In genomic region chr10:75922435-75922834, GRCh38 we compare ENCODE assay signal across 15 cellular contexts.
DNase-seq lines count a peak whose midpoint lies in the region; ATAC-seq, FAIRE-seq and TF ChIP-seq lines count a peak whose summit lies in the region.
"Had no signal": no experiment of that assay in that cellular context is flagged by ENCODE, and none has a peak within 500 bp of the region (broad histone marks: within the 10 kb centered on the region; RNA-seq: fewer than 3 reads in every experiment).

No MANE protein-coding gene starts in this region.

- H3K27ac ChIP-seq in left ventricle myocardium inferior (replicated peaks) (no peak overlapping the region), kidney (ENCODE audit: low read depth in 2 of 2, low read length in 2 of 2) (no peak overlapping the region)

- H3K36me3 ChIP-seq in left ventricle myocardium inferior, result no peaks in the 10 kb centered on the region
- no peaks in the 10 kb centered on the region for H3K36me3 ChIP-seq in kidney (ENCODE audit: control insufficient read depth in 1 of 2, insufficient read depth in 2 of 2, low read length in 2 of 2)

- H3K9me3 ChIP-seq in left ventricle myocardium inferior (replicated peaks) (no peaks in the 10 kb centered on the region), kidney (ENCODE audit: control insufficient read depth in 1 of 2, low read length in 2 of 2) (no peaks in the 10 kb centered on the region)

- ATAC-seq in Right ventricle myocardium superior (ENCODE audit: poor library complexity), result no peak

- H3K4me3 ChIP-seq in left ventricle myocardium inferior (no peak overlapping the region), astrocyte of the spinal cord (ENCODE audit: low read depth, low read length) (no peak overlapping the region), kidney (ENCODE audit: low read length in 2 of 2) (no peak overlapping the region)

- no peak overlapping the region for H3K9ac ChIP-seq in kidney (ENCODE audit: low read length in 2 of 2)

- no peaks in the 10 kb centered on the region for H3K27me3 ChIP-seq in left ventricle myocardium inferior (ENCODE audit: low read depth)

- intact Hi-C loops in left ventricle myocardium inferior (cut with micrococcal nuclease) (no loop called here), Right ventricle myocardium superior (cut with DNase I) (no loop called here), kidney (cut with DNase I) (no loop called here)

- no peak for FAIRE-seq in kidney (lab: Jason Lieb, UNC)

- DNase-seq in left ventricle myocardium inferior (no peak), Right ventricle myocardium superior (no peak), astrocyte of the spinal cord (ENCODE audit: low read depth, low spot score) (no peak), kidney (no peak), cortex of kidney (lab: John Stamatoyannopoulos, UW) (no peak), GM13976 (ENCODE audit: low spot score) (no peak), NCI-H1436 (lab: John Stamatoyannopoulos, UW) (no peak)
- no peak for DNase-seq in stimulated activated CD4-positive, alpha-beta T cell treated with anti-CD3 and anti-CD28 coated beads, Interleukin-4, amount 100 ng/mL, for 24 hours
- DNase-seq: anterior cingulate cortex; CD4-positive, CD25-positive, alpha-beta regulatory T cell; erythroblast; Karpas-422; NCI-H446; nephron progenitor cell; SIG-M5 had no signal

- TF ChIP-seq CTCF in left ventricle myocardium inferior (IDR thresholded peaks at IDR 0.05; ENCODE audit: borderline replicate concordance), result peak; percentile 40
- TF ChIP-seq CTCF in astrocyte of the spinal cord (IDR thresholded peaks at IDR 0.05; ENCODE audit: low read depth, low read length), result peak; percentile 39
- peak; percentile 19 for TF ChIP-seq CTCF in kidney (IDR thresholded peaks at IDR 0.05; ENCODE audit: borderline replicate concordance, extremely low read depth, insufficient read depth)
- TF ChIP-seq CTCF in GM13976 (IDR thresholded peaks at IDR 0.05; ENCODE audit: borderline replicate concordance, control extremely low read depth, extremely low read depth, insufficient read depth, missing control alignments), result no peak

- in situ Hi-C loops in astrocyte of the spinal cord (cut with HindIII; ENCODE audit: low sequenced_read_pairs), result no loop called here
- in situ Hi-C loops in GM13976 (cut with MboI; ENCODE audit: low sequenced_read_pairs, unreplicated experiment), result no loop called here

- H3K4me1 ChIP-seq in left ventricle myocardium inferior (peaks cover 18% of the 10 kb centered on the region), kidney (ENCODE audit: control insufficient read depth in 1 of 2, insufficient read depth in 1 of 2, low read depth in 1 of 2, low read length in 2 of 2) (no peaks in the 10 kb centered on the region)
